In genomic region chr10:2982146-2982545, GRCh38 we compare ENCODE assay signal across 23 cellular contexts.
"Had no signal": no experiment of that assay in that cellular context is flagged by ENCODE, and none has a peak within 500 bp of the region (broad histone marks: within the 10 kb centered on the region; RNA-seq: fewer than 3 reads in every experiment).

No MANE protein-coding gene starts in this region.

- H3K36me3 ChIP-seq: ovary, sigmoid colon, suprapubic skin, transverse colon, upper lobe of right lung, uterus had no signal

- H3K4me1 ChIP-seq: psoas muscle, sigmoid colon, upper lobe of right lung, uterus had no signal

- H3K27ac ChIP-seq: coronary artery, ovary, psoas muscle, sigmoid colon, suprapubic skin, transverse colon, upper lobe of right lung, uterus had no signal

- H3K27me3 ChIP-seq: ovary, suprapubic skin, upper lobe of right lung, uterus had no signal

- H3K9me3 ChIP-seq: mucosa of descending colon, ovary, psoas muscle, sigmoid colon, suprapubic skin, transverse colon, upper lobe of right lung, uterus had no signal

- H3K4me3 Mint-ChIP-seq: effector memory CD8-positive, alpha-beta T cell; memory B cell; mesothelial cell of epicardium; naive thymus-derived CD4-positive, alpha-beta T cell; nephron; stimulated activated naive CD8-positive, alpha-beta T cell treated with anti-CD3 and anti-CD28 coated beads, Interleukin-15, amount 100 ng/mL, for 72 hours had no signal

- H3K4me1 Mint-ChIP-seq: nephron had no signal

- ATAC-seq: effector memory CD8-positive, alpha-beta T cell; mucosa of descending colon; naive thymus-derived CD4-positive, alpha-beta T cell; psoas muscle; right cardiac atrium; stimulated activated naive CD8-positive, alpha-beta T cell treated with anti-CD3 and anti-CD28 coated beads, Interleukin-15, amount 100 ng/mL, for 72 hours; upper lobe of right lung had no signal

- H3K27ac Mint-ChIP-seq: effector memory CD8-positive, alpha-beta T cell; memory B cell; mesothelial cell of epicardium; naive thymus-derived CD4-positive, alpha-beta T cell; nephron; stimulated activated naive CD8-positive, alpha-beta T cell treated with anti-CD3 and anti-CD28 coated beads, Interleukin-15, amount 100 ng/mL, for 72 hours had no signal

- H3K9me3 Mint-ChIP-seq: effector memory CD8-positive, alpha-beta T cell; memory B cell; mesothelial cell of epicardium; nephron; stimulated activated naive CD8-positive, alpha-beta T cell treated with anti-CD3 and anti-CD28 coated beads, Interleukin-15, amount 100 ng/mL, for 72 hours had no signal

- DNase-seq: effector memory CD8-positive, alpha-beta T cell; erythroblast; mucosa of descending colon; naive thymus-derived CD4-positive, alpha-beta T cell; nucleus accumbens; ovary; posterior cingulate gyrus; psoas muscle; right cardiac atrium; sigmoid colon; stimulated activated CD4-positive, alpha-beta T cell treated with anti-CD3 and anti-CD28 coated beads, Interleukin-15, amount 100 ng/mL, for 24 hours; stimulated activated CD4-positive, alpha-beta T cell treated with anti-CD3 and anti-CD28 coated beads, Interleukin-2, amount 100 ng/mL, for 48 hours; stimulated activated naive CD4-positive, alpha-beta T cell; stimulated activated naive CD8-positive, alpha-beta T cell treated with anti-CD3 and anti-CD28 coated beads, Interleukin-15, amount 100 ng/mL, for 72 hours; transverse colon; upper lobe of right lung; uterus had no signal

- H3K4me3 ChIP-seq: coronary artery, lung, mucosa of descending colon, ovary, psoas muscle, sigmoid colon, suprapubic skin, transverse colon, upper lobe of right lung, uterus had no signal

- H3K36me3 Mint-ChIP-seq: memory B cell; mesothelial cell of epicardium; naive thymus-derived CD4-positive, alpha-beta T cell had no signal
